ENCODE assay signal across 30 cellular contexts in the genomic region with DNA sequence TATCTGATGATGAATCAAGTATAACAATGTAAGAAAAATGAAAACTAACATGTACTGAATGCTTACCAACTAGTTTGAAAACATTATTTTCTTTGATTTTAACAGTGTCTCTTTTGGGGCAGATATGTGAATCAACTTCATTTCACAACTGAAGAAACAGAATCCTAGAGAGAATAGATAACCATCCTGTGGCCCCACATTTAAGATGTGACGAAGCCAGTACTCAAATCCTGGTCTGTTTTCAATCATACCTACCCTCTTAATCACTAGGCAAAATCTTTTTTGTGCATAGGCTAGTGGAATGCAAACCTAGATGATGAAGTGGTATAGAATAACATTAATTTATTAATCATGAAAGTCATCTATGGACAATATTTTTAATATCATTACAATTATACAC.
"Had no signal": no experiment of that assay in that cellular context is flagged by ENCODE, and none has a peak within 500 bp of the region (broad histone marks: within the 10 kb centered on the region; RNA-seq: fewer than 3 reads in every experiment).

No MANE protein-coding gene starts in this region.

- DNase-seq: activated CD4-positive, alpha-beta T cell treated with anti-CD3 and anti-CD28 coated beads for 1 hour; activated CD4-positive, alpha-beta T cell treated with anti-CD3 and anti-CD28 coated beads, Interleukin-2, amount 50 U/mL, for 1 hour; activated CD8-positive, alpha-beta T cell treated with anti-CD3 and anti-CD28 coated beads for 36 hours; activated gamma-delta T cell treated with Interleukin-2 at 50 U/mL for 16 hours; activated naive CD4-positive, alpha-beta T cell treated with anti-CD3 and anti-CD28 coated beads, Interleukin-2, amount 50 U/mL, for 16 hours; activated T-cell treated with anti-CD3 and anti-CD28 coated beads, Interleukin-2, amount 50 U/mL, for 4 hours; dorsolateral prefrontal cortex; effector memory CD4-positive, alpha-beta T cell; foreskin keratinocyte; heart left ventricle; kidney glomerular epithelial cell; lower lobe of right lung; mesendoderm; ovary; sigmoid colon; stimulated activated CD4-positive, alpha-beta T cell treated with anti-CD3 and anti-CD28 coated beads, Interleukin-15, amount 100 ng/mL, for 24 hours; stimulated activated CD4-positive, alpha-beta T cell treated with anti-CD3 and anti-CD28 coated beads, Interleukin-2, amount 100 ng/mL, for 24 hours; stimulated activated naive B cell treated with anti-CD40 and anti-IgM and Interleukin-4, amounts not matched to agents 10 μg/mL and 1 μg/mL and 100 μg/mL, for 72 hours; stomach; T-helper 9 cell; thyroid gland; upper lobe of left lung had no signal

- H3K4me1 ChIP-seq: foreskin keratinocyte, lower lobe of right lung, prostate gland, thyroid gland, upper lobe of left lung, vagina had no signal

- H3K36me3 ChIP-seq: heart left ventricle, lower lobe of right lung, ovary, prostate gland, sigmoid colon, stomach, thyroid gland, upper lobe of left lung, vagina had no signal

- H3K4me1 Mint-ChIP-seq: activated T-helper 17 cell treated with anti-CD3 and anti-CD28 coated beads, Interleukin-2, amount 50 U/mL, for 72 hours; central memory CD8-positive, alpha-beta T cell; stimulated activated naive B cell treated with anti-CD40 and anti-IgM and Interleukin-4, amounts not matched to agents 10 μg/mL and 1 μg/mL and 100 μg/mL, for 72 hours had no signal

- H3K4me3 ChIP-seq: coronary artery, dorsolateral prefrontal cortex, heart left ventricle, lower lobe of right lung, ovary, prostate gland, sigmoid colon, stomach, thyroid gland, upper lobe of left lung, vagina had no signal

- ATAC-seq: activated CD8-positive, alpha-beta T cell treated with anti-CD3 and anti-CD28 coated beads for 36 hours; activated T-cell treated with anti-CD3 and anti-CD28 coated beads, Interleukin-2, amount 50 U/mL, for 4 hours; activated T-helper 17 cell treated with anti-CD3 and anti-CD28 coated beads, Interleukin-2, amount 50 U/mL, for 72 hours; foreskin keratinocyte; left lobe of liver; lower lobe of right lung; stimulated activated naive B cell treated with anti-CD40 and anti-IgM and Interleukin-4, amounts not matched to agents 10 μg/mL and 1 μg/mL and 100 μg/mL, for 72 hours had no signal

- H3K27ac Mint-ChIP-seq: activated CD8-positive, alpha-beta T cell treated with anti-CD3 and anti-CD28 coated beads for 36 hours; activated T-helper 17 cell treated with anti-CD3 and anti-CD28 coated beads, Interleukin-2, amount 50 U/mL, for 72 hours; nephron; stimulated activated naive B cell treated with anti-CD40 and anti-IgM and Interleukin-4, amounts not matched to agents 10 μg/mL and 1 μg/mL and 100 μg/mL, for 72 hours; T-helper 1 cell treated with Interleukin-12 subunit alpha and Interleukin-12 subunit beta and Interleukin-4 antibody, amounts not matched to agents 30 μg/mL and 1 μg/mL, for 36 hours had no signal

- H3K27me3 Mint-ChIP-seq: activated CD8-positive, alpha-beta T cell treated with anti-CD3 and anti-CD28 coated beads for 36 hours; activated T-helper 17 cell treated with anti-CD3 and anti-CD28 coated beads, Interleukin-2, amount 50 U/mL, for 72 hours; central memory CD8-positive, alpha-beta T cell; stimulated activated naive B cell treated with anti-CD40 and anti-IgM and Interleukin-4, amounts not matched to agents 10 μg/mL and 1 μg/mL and 100 μg/mL, for 72 hours had no signal

- H3K27ac ChIP-seq: coronary artery, dorsolateral prefrontal cortex, foreskin keratinocyte, lower lobe of right lung, ovary, prostate gland, sigmoid colon, stomach, thyroid gland, upper lobe of left lung, vagina had no signal

- H3K9me3 Mint-ChIP-seq: activated CD8-positive, alpha-beta T cell treated with anti-CD3 and anti-CD28 coated beads for 36 hours; nephron; stimulated activated naive B cell treated with anti-CD40 and anti-IgM and Interleukin-4, amounts not matched to agents 10 μg/mL and 1 μg/mL and 100 μg/mL, for 72 hours had no signal

- H3K27me3 ChIP-seq: dorsolateral prefrontal cortex, foreskin keratinocyte, heart left ventricle, ovary, sigmoid colon, stomach, thyroid gland, upper lobe of left lung, vagina had no signal

- H3K9me3 ChIP-seq: heart left ventricle, lower lobe of right lung, ovary, prostate gland, sigmoid colon, stomach, thyroid gland, upper lobe of left lung, vagina had no signal

- H3K36me3 Mint-ChIP-seq: stimulated activated naive B cell treated with anti-CD40 and anti-IgM and Interleukin-4, amounts not matched to agents 10 μg/mL and 1 μg/mL and 100 μg/mL, for 72 hours had no signal

- H3K4me3 Mint-ChIP-seq: activated CD8-positive, alpha-beta T cell treated with anti-CD3 and anti-CD28 coated beads for 36 hours; activated T-cell treated with anti-CD3 and anti-CD28 coated beads, Interleukin-2, amount 50 U/mL, for 4 hours; activated T-helper 17 cell treated with anti-CD3 and anti-CD28 coated beads, Interleukin-2, amount 50 U/mL, for 72 hours; central memory CD8-positive, alpha-beta T cell; nephron; stimulated activated naive B cell treated with anti-CD40 and anti-IgM and Interleukin-4, amounts not matched to agents 10 μg/mL and 1 μg/mL and 100 μg/mL, for 72 hours; T-helper 1 cell treated with Interleukin-12 subunit alpha and Interleukin-12 subunit beta and Interleukin-4 antibody, amounts not matched to agents 30 μg/mL and 1 μg/mL, for 36 hours had no signal
